12 cellular contexts compared by ENCODE assay signal in genomic region chr20:48706710-48707339, GRCh38.
A peak's percentile ranks its signal among the peaks of the same experiment; 100 is the strongest.
DNase-seq lines count a peak whose midpoint lies in the region; ATAC-seq and TF ChIP-seq lines count a peak whose summit lies in the region.
"Had no signal": no experiment of that assay in that cellular context is flagged by ENCODE, and none has a peak within 500 bp of the region (broad histone marks: within the 10 kb centered on the region; RNA-seq: fewer than 3 reads in every experiment).

No MANE protein-coding gene starts in this region.

- 62 to 76% methylated on average over 2 to 8 of the region's 11 CpGs for WGBS in transverse colon (ENCODE audit: low coverage in 1 of 2), 2 donors

- no peak overlapping the region for H3K4me3 Mint-ChIP-seq in activated naive CD4-positive, alpha-beta T cell treated with anti-CD3 and anti-CD28 coated beads, Interleukin-2, amount 10 ng/mL, durations not matched to agents 7 days and 5 days

- H3K4me1 Mint-ChIP-seq in activated naive CD4-positive, alpha-beta T cell treated with anti-CD3 and anti-CD28 coated beads, Interleukin-2, amount 10 ng/mL, durations not matched to agents 7 days and 5 days, result peaks cover 39% of the 10 kb centered on the region

- no peaks in the 10 kb centered on the region for H3K9me3 Mint-ChIP-seq in activated naive CD4-positive, alpha-beta T cell treated with anti-CD3 and anti-CD28 coated beads, Interleukin-2, amount 10 ng/mL, durations not matched to agents 7 days and 5 days

- H3K27ac ChIP-seq in brain microvascular endothelial cell (no peak overlapping the region), lower lobe of right lung (peak overlapping the region; percentile 57), transverse colon (peak overlapping the region; percentile 9 to 53 (median 36))

- H3K4me1 ChIP-seq in lower lobe of right lung (peaks cover 60% of the 10 kb centered on the region), transverse colon (peaks cover 0 to 11% (median 0%) of the 10 kb centered on the region in 4 donors)

- TF ChIP-seq CTCF in brain microvascular endothelial cell (IDR thresholded peaks at IDR 0.05; ENCODE audit: low read depth, low read length, missing control alignments) (peak; percentile 20), lower lobe of right lung (IDR thresholded peaks at IDR 0.05) (no peak), transverse colon (IDR thresholded peaks at IDR 0.05) (no peak)

- H3K36me3 ChIP-seq in brain microvascular endothelial cell (replicated peaks) (no peaks in the 10 kb centered on the region), lower lobe of right lung (peaks cover 12% of the 10 kb centered on the region), transverse colon (no peaks in the 10 kb centered on the region)

- CTCF ChIA-PET in activated naive CD4-positive, alpha-beta T cell treated with anti-CD3 and anti-CD28 coated beads, Interleukin-2, amount 10 ng/mL, durations not matched to agents 7 days and 5 days (lab: Charles Lee), result no interaction called here

- ATAC-seq in lower lobe of right lung, result peak in 1 of 2 donors; percentile 17

- TF ChIP-seq POLR2A in transverse colon (IDR thresholded peaks at IDR 0.05), result no peak

- H3K9me3 ChIP-seq in lower lobe of right lung, result no peaks in the 10 kb centered on the region
- H3K9me3 ChIP-seq in transverse colon, result no peaks in the 10 kb centered on the region
- H3K9me3 ChIP-seq: tibial nerve had no signal

- peaks cover 51% of the 10 kb centered on the region for H3K36me3 Mint-ChIP-seq in activated naive CD4-positive, alpha-beta T cell treated with anti-CD3 and anti-CD28 coated beads, Interleukin-2, amount 10 ng/mL, durations not matched to agents 7 days and 5 days

- in situ Hi-C loops in brain microvascular endothelial cell (cut with HindIII; ENCODE audit: low pct_ligation_motif_present, low sequenced_read_pairs) (no loop called here), transverse colon (cut with MboI; ENCODE audit: low pct_ligation_motif_present in 1 of 4, low pct_unique_long_range_greater_than_20kb in 1 of 4, low sequenced_read_pairs in 3 of 4) (no loop called here)

- H3K27ac Mint-ChIP-seq in activated naive CD4-positive, alpha-beta T cell treated with anti-CD3 and anti-CD28 coated beads, Interleukin-2, amount 10 ng/mL, durations not matched to agents 7 days and 5 days, result peak overlapping the region; percentile 66

- intact Hi-C loops in lower lobe of right lung (cut with DNase I) (no loop called here), transverse colon (cut with DNase I; ENCODE audit: low total_unique reads) (no loop called here)

- no peak for TF ChIP-seq EP300 in transverse colon (IDR thresholded peaks at IDR 0.05; ENCODE audit: low read depth)

- H3K27me3 Mint-ChIP-seq in activated naive CD4-positive, alpha-beta T cell treated with anti-CD3 and anti-CD28 coated beads, Interleukin-2, amount 10 ng/mL, durations not matched to agents 7 days and 5 days, result peaks cover 4% of the 10 kb centered on the region

- H3K4me3 ChIP-seq in brain microvascular endothelial cell (ENCODE audit: low read depth, low read length) (no peak overlapping the region), lower lobe of right lung (no peak overlapping the region), transverse colon (no peak overlapping the region)
- H3K4me3 ChIP-seq: tibial nerve had no signal

- H3K27me3 ChIP-seq in brain microvascular endothelial cell (replicated peaks), result no peaks in the 10 kb centered on the region
- H3K27me3 ChIP-seq in lower lobe of right lung (ENCODE audit: low read depth), result no peaks in the 10 kb centered on the region
- H3K27me3 ChIP-seq in transverse colon, result no peaks in the 10 kb centered on the region
- H3K27me3 ChIP-seq: tibial nerve had no signal

- no peak for DNase-seq in activated naive CD4-positive, alpha-beta T cell treated with anti-CD3 and anti-CD28 coated beads, Interleukin-2, amount 10 ng/mL, durations not matched to agents 7 days and 5 days
- no peak for DNase-seq in activated naive CD4-positive, alpha-beta T cell treated with Interleukin-2 at 50 U/mL for 16 hours
- DNase-seq in brain microvascular endothelial cell, result no peak
- no peak for DNase-seq in lower lobe of right lung
- no peak for DNase-seq in transverse colon
- DNase-seq in H4 (ENCODE audit: low spot score), result no peak
- no peak for DNase-seq in NCI-H446 (lab: John Stamatoyannopoulos, UW)
- DNase-seq in nucleus accumbens (lab: John Stamatoyannopoulos, UW), result no peak
- DNase-seq: activated gamma-delta T cell treated with Interleukin-2 at 50 U/mL for 16 hours, NCI-H345, RPMI8226 had no signal
